ENCODE assay signal across 14 cellular contexts in the genomic region with DNA sequence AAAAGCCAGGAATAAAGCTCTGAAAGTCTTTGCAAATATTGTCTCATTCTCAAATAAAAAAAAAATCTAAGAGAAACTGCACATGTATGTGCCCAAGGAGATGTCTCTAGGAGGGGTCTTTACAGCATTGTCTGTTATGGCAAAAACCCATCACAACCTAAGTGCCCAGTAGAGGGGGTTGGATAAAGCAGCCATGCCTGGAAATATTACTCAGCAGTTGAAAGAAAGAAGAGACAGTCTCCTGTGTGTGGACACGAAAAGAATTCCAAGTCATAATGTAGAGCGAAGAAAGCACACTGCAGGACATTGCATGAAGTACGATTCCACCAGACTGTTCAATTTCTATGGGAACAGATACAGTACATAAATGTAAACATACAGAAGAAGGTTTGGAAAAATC. TPM values are rescaled to one million over a fixed set of nuclear protein-coding genes. Genes with fewer than 3 reads are reported as not detected.
DNase-seq lines count a peak whose midpoint lies in the region; ATAC-seq and TF ChIP-seq lines count a peak whose summit lies in the region.
"Had no signal": no experiment of that assay in that cellular context is flagged by ENCODE, and none has a peak within 500 bp of the region (broad histone marks: within the 10 kb centered on the region; RNA-seq: fewer than 3 reads in every experiment).

No MANE protein-coding gene starts in this region.

- H3K4me1 ChIP-seq in SK-N-SH (ENCODE audit: control insufficient read depth in 1 of 2, insufficient read depth in 2 of 2, low read depth in 1 of 2, low read length in 1 of 2) = peaks cover 27% of the 10 kb centered on the region in 2 experiments
- H3K4me1 ChIP-seq: BLaER1 had no signal

- H3K4me3 ChIP-seq in SK-N-SH (ENCODE audit: low read depth in 2 of 2, low read length in 1 of 2) (no peak overlapping the region), coronary artery (no peak overlapping the region)
- H3K4me3 ChIP-seq: BLaER1, gastrocnemius medialis had no signal

- 0 out of 2 replicates have a peak, but pooled peaks have one; percentile 21 for TF ChIP-seq RAD21 in SK-N-SH (IDR thresholded peaks at IDR 0.05; ENCODE audit: low read length)

- peak; percentile 39 for DNase-seq in A172 (ENCODE audit: low spot score)
- peak; percentile 42 for DNase-seq in HCEC 1CT
- no peak for DNase-seq in SK-N-SH
- peak; percentile 59 for DNase-seq in fibroblast of peridontal ligament (ENCODE audit: extremely low read depth)
- DNase-seq in NCI-H345 treated with DMSO at 0.1 percent for 48 hours (lab: John Stamatoyannopoulos, UW; ENCODE audit: unreplicated experiment) = no peak
- no peak for DNase-seq in AG20443 (ENCODE audit: low spot score)
- no peak for DNase-seq in coronary artery (ENCODE audit: low spot score)
- DNase-seq: activated CD4-positive, alpha-beta T cell treated with anti-CD3 and anti-CD28 coated beads for 1 hour; activated naive CD8-positive, alpha-beta T cell treated with anti-CD3 and anti-CD28 coated beads, Interleukin-2, amount 10 ng/mL, durations not matched to agents 7 days and 5 days; gastrocnemius medialis; NCI-H1930; NK-92 treated with Interleukin-12 subunit alpha and Interleukin-12 subunit beta, amount 100 ng/mL, for 24 hours had no signal

- peak overlapping the region in 1 of 2 experiments; percentile 67; a peak in 2 of 4 replicates for H3K27ac ChIP-seq in SK-N-SH (ENCODE audit: low read depth in 2 of 2, low read length in 1 of 2)
- H3K27ac ChIP-seq in coronary artery = peak overlapping the region in 1 of 2 donors; percentile 94
- H3K27ac ChIP-seq: BLaER1, gastrocnemius medialis had no signal

- H4K20me1 ChIP-seq in SK-N-SH (ENCODE audit: insufficient read depth) = no peaks in the 10 kb centered on the region
- H4K20me1 ChIP-seq: BLaER1 had no signal

- no peaks in the 10 kb centered on the region for H3K27me3 ChIP-seq in SK-N-SH (ENCODE audit: insufficient read depth)
- H3K27me3 ChIP-seq: BLaER1, gastrocnemius medialis had no signal

- WGBS in SK-N-SH (ENCODE audit: low lambda C conversion rate) = 42% methylated on average over 3 of the region's 3 CpGs

- H3K4me2 ChIP-seq in SK-N-SH = peak overlapping the region; percentile 41; the same call in 1 of the 2 replicates
- H3K4me2 ChIP-seq: BLaER1 had no signal

- no peak overlapping the region; the same call in 1 of the 2 replicates for H3K9ac ChIP-seq in SK-N-SH
- H3K9ac ChIP-seq: BLaER1 had no signal

- CTCF ChIA-PET in SK-N-SH (lab: Yijun Ruan, JAX) = interaction anchor here (0.7 to 8.1 kb wide), 5 partner anchors 16 to 115 kb away, joined by 3 to 63 read pairs (median 4); no protein-coding TSS in a partner anchor

- H3F3A ChIP-seq in SK-N-SH (replicated peaks; ENCODE audit: insufficient read depth) = peaks cover 20% of the 10 kb centered on the region

- no peak overlapping the region for H2AFZ ChIP-seq in SK-N-SH (ENCODE audit: low read depth)

- no peak for ATAC-seq in HG02884 (IDR thresholded peaks at IDR 0.05; ENCODE audit: unreplicated experiment)
- ATAC-seq: gastrocnemius medialis had no signal

- no peak for TF ChIP-seq EP300 in SK-N-SH (IDR thresholded peaks at IDR 0.05; ENCODE audit: borderline replicate concordance in 1 of 2, low read depth in 1 of 2, low read length in 1 of 2)

- H3K79me2 ChIP-seq in SK-N-SH (ENCODE audit: insufficient read depth) = no peaks in the 10 kb centered on the region

- TF ChIP-seq CTCF in SK-N-SH (IDR thresholded peaks at IDR 0.05) (peak; percentile 61), coronary artery (IDR thresholded peaks at IDR 0.05) (no peak)

- H3K36me3 ChIP-seq in SK-N-SH (replicated peaks in 1 of 2; ENCODE audit: control insufficient read depth in 1 of 2, insufficient read depth in 2 of 2, low read length in 1 of 2) = no peaks in the 10 kb centered on the region
- H3K36me3 ChIP-seq: BLaER1, gastrocnemius medialis had no signal

- H3K9me2 ChIP-seq in SK-N-SH = no peaks in the 10 kb centered on the region

- no peaks in the 10 kb centered on the region for H3K9me3 ChIP-seq in SK-N-SH
- H3K9me3 ChIP-seq: BLaER1, gastrocnemius medialis had no signal

- POLR2A ChIA-PET in SK-N-SH (lab: Yijun Ruan, JAX) = no interaction called here

TF ChIP-seq in SK-N-SH, 30 proteins besides CTCF, POLR2A, EP300 and RAD21:
- TF ChIP-seq RFX5 (IDR thresholded peaks at IDR 0.05; ENCODE audit: low read length) (no peak), SMC3 (IDR thresholded peaks at IDR 0.05; ENCODE audit: low read depth, low read length) (peak; percentile 29; the same call in 1 of the 2 replicates), TCF12 (IDR thresholded peaks at IDR 0.05) (peak; percentile 22; the same call in 1 of the 2 replicates)

RNA-seq across cellular contexts. Expression of a gene that starts 7.3 kb away (rescaled TPM):
- total RNA-seq in A172 (2014; rRNA removed; shearing (Covaris generic)) = 13.9 and 27.0 TPM in 2 replicates
- polyA plus RNA-seq in SK-N-SH (2012; rRNA removed) = 548 and 676 TPM in 2 replicates
- polyA plus RNA-seq in SK-N-SH (2012; cell fraction: cytosol; rRNA removed) = 278 and 460 TPM in 2 replicates
- polyA plus RNA-seq in SK-N-SH (2012; cell fraction: nucleus; rRNA removed) = 675 and 717 TPM in 2 replicates

Comparison
In these comparisons a context has a peak if more than half of its experiments do, and no peak if none do; other contexts are left out.
1. DNase-seq: peak in A172 (single experiment), HCEC 1CT (single experiment) and fibroblast of peridontal ligament (single experiment); none in SK-N-SH (single experiment), NCI-H345 treated with DMSO at 0.1 percent for 48 hours (single experiment), AG20443 (single experiment) and coronary artery (single experiment).